In the genomic region with DNA sequence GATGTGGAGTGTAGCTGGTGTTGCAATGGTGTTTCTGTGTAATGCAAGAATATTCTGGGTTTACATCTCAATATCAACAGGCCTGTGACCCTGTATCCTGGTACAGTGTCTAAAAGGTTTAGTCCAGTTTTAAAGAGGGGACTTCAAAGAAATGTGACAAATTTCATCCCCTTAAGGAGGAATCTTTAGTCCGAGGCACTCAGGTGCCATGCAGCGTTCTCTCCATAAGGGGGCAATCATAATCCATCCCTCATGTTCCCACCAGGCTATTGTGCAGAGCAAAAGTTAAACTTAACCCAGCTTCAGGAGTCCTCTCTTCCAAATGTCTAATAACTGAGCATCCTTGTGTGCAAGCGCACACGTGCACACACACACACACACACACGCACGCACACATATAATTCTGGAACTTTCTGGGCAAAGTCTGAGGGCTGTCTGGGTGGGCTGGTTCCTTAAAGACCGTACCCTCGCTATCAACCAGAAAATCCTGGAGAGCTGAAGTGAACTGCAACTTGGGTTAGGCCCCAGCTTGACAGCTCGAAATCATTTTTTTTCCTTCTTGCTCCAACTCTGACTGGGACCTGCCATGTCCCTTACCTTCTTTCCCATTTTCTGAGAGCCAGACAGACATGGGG, we compare ENCODE assay signal across 8 cellular contexts. TPM values are rescaled to one million over a fixed set of nuclear protein-coding genes. Genes with fewer than 3 reads are reported as not detected.
DNase-seq lines count a peak whose midpoint lies in the region; ATAC-seq, FAIRE-seq and TF ChIP-seq lines count a peak whose summit lies in the region.

No MANE protein-coding gene starts in this region.

- no peaks in the 10 kb centered on the region for H3K4me1 ChIP-seq in psoas muscle

- H3K27me3 ChIP-seq in psoas muscle (ENCODE audit: insufficient read depth in 3 of 3, low read length in 2 of 3), result no peaks in the 10 kb centered on the region

- DNase-seq in SIG-M5 treated with dmso at 0.1 percent for 504 hours (lab: John Stamatoyannopoulos, UW; ENCODE audit: unreplicated experiment) (peak; percentile 40), SIG-M5 (lab: John Stamatoyannopoulos, UW) (no peak), LoVo (ENCODE audit: low spot score) (peak; percentile 8), SW480 (ENCODE audit: low spot score) (peak; percentile 51), frontal cortex (ENCODE audit: low spot score in 2 of 2) (peak; percentile 52 to 78), psoas muscle (no peak), globus pallidus (ENCODE audit: low spot score) (no peak)

- no peak overlapping the region for H3K27ac ChIP-seq in psoas muscle

- no peaks in the 10 kb centered on the region for H3K9me3 ChIP-seq in psoas muscle

- ATAC-seq in psoas muscle (peak; percentile 46 to 68 (median 65)), GM19395 (IDR thresholded peaks at IDR 0.05; ENCODE audit: unreplicated experiment) (no peak)

- intact Hi-C loops in psoas muscle (cut with DNase I), result loop anchor here in 1 of 2 donors (5.0 kb wide), 1 partner anchor 640 kb away; no protein-coding TSS in a partner anchor

- H3K36me3 ChIP-seq in psoas muscle (ENCODE audit: insufficient read depth in 1 of 2, low read depth in 1 of 2), result no peaks in the 10 kb centered on the region

- TF ChIP-seq CTCF in psoas muscle (IDR thresholded peaks at IDR 0.05), result peak; percentile 64

- no peak for FAIRE-seq in frontal cortex (lab: Jason Lieb, UNC)

- 54 to 69% (median 60%) methylated on average over 9 of the region's 9 CpGs for WGBS in psoas muscle, 3 donors

- H3K4me3 ChIP-seq in psoas muscle, result no peak overlapping the region

RNA-seq across cellular contexts. Expression of a gene that starts 46.0 kb away (rescaled TPM):
- total RNA-seq in frontal cortex (2.4 TPM), psoas muscle (under 1 TPM in 1 of 4 donors, not detected in 3; 0.05 TPM)
- polyA plus RNA-seq in psoas muscle, result under 1 TPM in 2 of 3 donors, not detected in 1; 0.01 to 0.03 TPM

Comparison
In these comparisons a context has a peak if more than half of its experiments do, and no peak if none do; other contexts are left out.
1. DNase-seq: peak in SIG-M5 treated with dmso at 0.1 percent for 504 hours (single experiment), LoVo (single experiment), SW480 (single experiment) and frontal cortex (2 of 2); none in SIG-M5 (single experiment), psoas muscle (0 of 2) and globus pallidus (single experiment).